Comparison of ENCODE assay signal across 17 cellular contexts in genomic region chr10:24374134-24374915, GRCh38.
DNase-seq lines count a peak whose midpoint lies in the region; ATAC-seq and TF ChIP-seq lines count a peak whose summit lies in the region.
"Had no signal": no experiment of that assay in that cellular context is flagged by ENCODE, and none has a peak within 500 bp of the region (broad histone marks: within the 10 kb centered on the region; RNA-seq: fewer than 3 reads in every experiment).

No MANE protein-coding gene starts in this region.

- peaks cover 26% of the 10 kb centered on the region for H3K27me3 Mint-ChIP-seq in HFFc6 (ENCODE audit: insufficient read depth)
- H3K27me3 Mint-ChIP-seq in activated naive CD4-positive, alpha-beta T cell treated with anti-CD3 and anti-CD28 coated beads, Interleukin-2, amount 10 ng/mL, durations not matched to agents 7 days and 5 days = no peaks in the 10 kb centered on the region

- H3K4me3 ChIP-seq in A673 (ENCODE audit: low read depth, low read length, poor library complexity, severe bottlenecking) = no peak overlapping the region
- no peak overlapping the region for H3K4me3 ChIP-seq in astrocyte of the spinal cord (ENCODE audit: low read depth, low read length)
- H3K4me3 ChIP-seq in fibroblast of the aortic adventitia (ENCODE audit: low read depth, low read length) = no peak overlapping the region
- H3K4me3 ChIP-seq: A549, gastrocnemius medialis, neural progenitor cell, upper lobe of left lung had no signal

- peak overlapping the region; percentile 31 for H3K27ac ChIP-seq in A673 (ENCODE audit: low read depth, low read length, poor library complexity, severe bottlenecking)
- H3K27ac ChIP-seq: A549, neural progenitor cell, upper lobe of left lung had no signal

- no peaks in the 10 kb centered on the region for H3K36me3 Mint-ChIP-seq in HFFc6 (ENCODE audit: low read depth)
- H3K36me3 Mint-ChIP-seq in activated naive CD4-positive, alpha-beta T cell treated with anti-CD3 and anti-CD28 coated beads, Interleukin-2, amount 10 ng/mL, durations not matched to agents 7 days and 5 days = no peaks in the 10 kb centered on the region

- no peak for ATAC-seq in HG02798 (IDR thresholded peaks at IDR 0.05; ENCODE audit: poor library complexity, unreplicated experiment)
- ATAC-seq: A549, gastrocnemius medialis, left cardiac atrium, Panc1 had no signal

- no peak for DNase-seq in A673 (ENCODE audit: low spot score)
- DNase-seq in HFFc6 = peak; percentile 10
- DNase-seq in astrocyte of the spinal cord (ENCODE audit: low read depth, low spot score) = peak; percentile 87
- DNase-seq in fibroblast of the aortic adventitia (ENCODE audit: low read depth) = peak; percentile 81
- DNase-seq in RPMI8226 = no peak
- DNase-seq in activated naive CD4-positive, alpha-beta T cell treated with anti-CD3 and anti-CD28 coated beads, Interleukin-2, amount 10 ng/mL, durations not matched to agents 7 days and 5 days = no peak
- DNase-seq in NCI-H2107 (lab: John Stamatoyannopoulos, UW) = no peak
- DNase-seq: CD4-positive, alpha-beta T cell; gastrocnemius medialis; left cardiac atrium; midbrain; upper lobe of left lung had no signal

- peaks cover 9% of the 10 kb centered on the region for H3K9me3 ChIP-seq in A673 (ENCODE audit: low read depth, low read length, poor library complexity, severe bottlenecking)
- H3K9me3 ChIP-seq: A549, gastrocnemius medialis, upper lobe of left lung had no signal

- CTCF ChIA-PET in A673 (lab: Charles Lee) = interaction anchor here (1.0 kb wide), 1 partner anchor 13 kb away, joined by 3 read pairs; no protein-coding TSS in a partner anchor
- CTCF ChIA-PET in activated naive CD4-positive, alpha-beta T cell treated with anti-CD3 and anti-CD28 coated beads, Interleukin-2, amount 10 ng/mL, durations not matched to agents 7 days and 5 days (lab: Charles Lee) = no interaction called here

- intact Hi-C loops in A673 (cut with micrococcal nuclease; ENCODE audit: unreplicated experiment) = no loop called here

- no peaks in the 10 kb centered on the region for H3K36me3 ChIP-seq in A673 (ENCODE audit: insufficient read depth, low read length, poor library complexity, severe bottlenecking)
- H3K36me3 ChIP-seq: gastrocnemius medialis, neural progenitor cell, upper lobe of left lung had no signal

- H3K27me3 ChIP-seq in A673 (replicated peaks; ENCODE audit: insufficient read depth, low read depth, low read length, poor library complexity) = no peaks in the 10 kb centered on the region
- H3K27me3 ChIP-seq: gastrocnemius medialis, neural progenitor cell, upper lobe of left lung had no signal

- H3K27ac Mint-ChIP-seq in HFFc6 = no peak overlapping the region
- H3K27ac Mint-ChIP-seq in activated naive CD4-positive, alpha-beta T cell treated with anti-CD3 and anti-CD28 coated beads, Interleukin-2, amount 10 ng/mL, durations not matched to agents 7 days and 5 days = no peak overlapping the region
- H3K27ac Mint-ChIP-seq: CD4-positive, alpha-beta T cell; neural progenitor cell; stimulated activated naive CD8-positive, alpha-beta T cell treated with anti-CD3 and anti-CD28 coated beads, Interleukin-15, Interleukin-2, amounts not matched to agents 100 ng/mL and 50 ng/mL, for 24 hours had no signal

- no peaks in the 10 kb centered on the region for H3K9me3 Mint-ChIP-seq in HFFc6
- peaks cover 5% of the 10 kb centered on the region for H3K9me3 Mint-ChIP-seq in activated naive CD4-positive, alpha-beta T cell treated with anti-CD3 and anti-CD28 coated beads, Interleukin-2, amount 10 ng/mL, durations not matched to agents 7 days and 5 days

- H3K4me1 Mint-ChIP-seq in HFFc6 (ENCODE audit: low read depth) = no peaks in the 10 kb centered on the region
- no peaks in the 10 kb centered on the region for H3K4me1 Mint-ChIP-seq in activated naive CD4-positive, alpha-beta T cell treated with anti-CD3 and anti-CD28 coated beads, Interleukin-2, amount 10 ng/mL, durations not matched to agents 7 days and 5 days
- H3K4me1 Mint-ChIP-seq: neural progenitor cell had no signal

- no peak overlapping the region for H3K4me3 Mint-ChIP-seq in HFFc6
- no peak overlapping the region for H3K4me3 Mint-ChIP-seq in activated naive CD4-positive, alpha-beta T cell treated with anti-CD3 and anti-CD28 coated beads, Interleukin-2, amount 10 ng/mL, durations not matched to agents 7 days and 5 days
- H3K4me3 Mint-ChIP-seq: CD4-positive, alpha-beta T cell; neural progenitor cell; stimulated activated naive CD8-positive, alpha-beta T cell treated with anti-CD3 and anti-CD28 coated beads, Interleukin-15, Interleukin-2, amounts not matched to agents 100 ng/mL and 50 ng/mL, for 24 hours had no signal

- in situ Hi-C loops in astrocyte of the spinal cord (cut with HindIII; ENCODE audit: low sequenced_read_pairs) = no loop called here

- peaks cover 35% of the 10 kb centered on the region for H3K4me1 ChIP-seq in A673 (ENCODE audit: insufficient read depth, low read length, poor library complexity, severe bottlenecking)
- H3K4me1 ChIP-seq: A549, upper lobe of left lung had no signal

- TF ChIP-seq CTCF in A673 (conservative IDR thresholded peaks at IDR 0.05; ENCODE audit: low read depth, low read length) = no peak
- TF ChIP-seq CTCF in HFFc6 (IDR thresholded peaks at IDR 0.05) = no peak
- no peak for TF ChIP-seq CTCF in astrocyte of the spinal cord (IDR thresholded peaks at IDR 0.05; ENCODE audit: low read depth, low read length)
- no peak for TF ChIP-seq CTCF in fibroblast of the aortic adventitia (IDR thresholded peaks at IDR 0.05; ENCODE audit: insufficient read depth, low read length)

- POLR2A ChIA-PET in A673 (lab: Charles Lee; ENCODE audit: low non-redundant PET) = interaction anchor here (0.5 to 0.6 kb wide), 2 partner anchors 157 to 230 kb away, joined by 3 to 14 read pairs; no protein-coding TSS in a partner anchor

- no TSS peak for BruUV-seq in A673 (replicated peaks; lab: Mats Ljungman, UMichigan)

Comparison
In these comparisons a context has a peak if more than half of its experiments do, and no peak if none do; other contexts are left out.
1. DNase-seq: peak in HFFc6 (single experiment), astrocyte of the spinal cord (single experiment) and fibroblast of the aortic adventitia (single experiment); none in A673 (single experiment), RPMI8226 (single experiment), activated naive CD4-positive, alpha-beta T cell treated with anti-CD3 and anti-CD28 coated beads, Interleukin-2, amount 10 ng/mL, durations not matched to agents 7 days and 5 days (single experiment) and NCI-H2107 (single experiment).